In the genomic region with DNA sequence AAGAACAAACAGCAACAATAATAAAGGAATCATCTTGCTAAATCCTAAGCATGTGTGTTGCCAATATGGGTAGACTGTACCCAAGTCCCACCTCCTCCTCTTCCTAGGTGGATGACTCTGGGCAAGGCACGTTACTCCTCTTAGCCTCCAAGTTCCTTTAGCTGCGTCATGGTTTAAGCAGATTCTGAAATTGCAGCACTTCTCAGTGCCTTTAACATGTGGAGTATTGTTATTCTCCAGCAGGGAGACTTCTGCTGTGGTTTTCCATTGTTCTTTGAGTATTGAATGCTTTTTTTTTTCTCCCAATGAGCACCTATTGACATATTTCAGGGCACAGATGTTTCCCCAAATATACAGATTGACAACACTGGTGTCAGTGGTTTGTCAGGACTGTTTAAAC, we compare ENCODE assay signal across 17 cellular contexts. TPM values are rescaled to one million over a fixed set of nuclear protein-coding genes. Genes with fewer than 3 reads are reported as not detected.
"Had no signal": no experiment of that assay in that cellular context is flagged by ENCODE, and none has a peak within 500 bp of the region (broad histone marks: within the 10 kb centered on the region; RNA-seq: fewer than 3 reads in every experiment).

No MANE protein-coding gene starts in this region.

- H3K27ac ChIP-seq: upper lobe of right lung had no signal

- H3K27me3 ChIP-seq: breast epithelium, right atrium auricular region, upper lobe of right lung had no signal

- DNase-seq: activated CD4-positive, alpha-beta T cell treated with anti-CD3 and anti-CD28 coated beads, Interleukin-2, amount 50 U/mL, for 1 hour; activated CD8-positive, alpha-beta memory T cell treated with anti-CD3 and anti-CD28 coated beads for 24 hours; activated naive CD4-positive, alpha-beta T cell; anterior cingulate cortex; cerebellar nuclear complex; glutamatergic neuron; mesendoderm; posterior cingulate gyrus; stimulated activated CD4-positive, alpha-beta T cell treated with anti-CD3 and anti-CD28 coated beads, Interleukin-15, amount 100 ng/mL, for 24 hours; stimulated activated CD4-positive, alpha-beta T cell treated with anti-CD3 and anti-CD28 coated beads, Interleukin-4, amount 100 ng/mL, for 1 hour; stimulated activated naive B cell treated with anti-CD40 and anti-IgM and Interleukin-4, amounts not matched to agents 10 μg/mL and 1 μg/mL and 100 μg/mL, for 72 hours; upper lobe of right lung had no signal

- H3K9me3 ChIP-seq: breast epithelium, right atrium auricular region, upper lobe of right lung had no signal

- H3K4me3 ChIP-seq: breast epithelium, right atrium auricular region, skin epidermis, upper lobe of right lung had no signal

- ATAC-seq: activated CD4-positive, CD25-positive, alpha-beta regulatory T cell treated with anti-CD3 and anti-CD28 coated beads, Interleukin-2, amount 50 U/mL, for 24 hours; natural killer cell treated with Interleukin-12 subunit alpha and Interleukin-12 subunit beta and Interleukin-15 and Interleukin-18, amount 100 ng/mL, for 72 hours; stimulated activated naive B cell treated with anti-CD40 and anti-IgM and Interleukin-4, amounts not matched to agents 10 μg/mL and 1 μg/mL and 100 μg/mL, for 72 hours; upper lobe of right lung had no signal

- H3K36me3 ChIP-seq: breast epithelium, right atrium auricular region, upper lobe of right lung had no signal

RNA-seq across cellular contexts. Expression of gene ARHGEF10L, which starts 15.5 kb away (rescaled TPM):
- total RNA-seq: natural killer cell treated with Interleukin-12 subunit alpha and Interleukin-12 subunit beta and Interleukin-15 and Interleukin-18, amount 100 ng/mL, for 72 hours had no signal
